Comparison of ENCODE assay signal across 23 cellular contexts in genomic region chr3:9867106-9867505, GRCh38. TPM values are rescaled to one million over a fixed set of nuclear protein-coding genes. Genes with fewer than 3 reads are reported as not detected.
DNase-seq lines count a peak whose midpoint lies in the region; ATAC-seq, FAIRE-seq and TF ChIP-seq lines count a peak whose summit lies in the region.
"Had no signal": no experiment of that assay in that cellular context is flagged by ENCODE, and none has a peak within 500 bp of the region (broad histone marks: within the 10 kb centered on the region; RNA-seq: fewer than 3 reads in every experiment).

No MANE protein-coding gene starts in this region.

- POLR2A ChIA-PET in RWPE1 (lab: Yijun Ruan, JAX; ENCODE audit: low non-redundant PET): no interaction called here

- CTCF ChIA-PET in RWPE1 (lab: Yijun Ruan, JAX): no interaction called here

- intact Hi-C loops in esophagus muscularis mucosa (cut with DNase I): no loop called here
- intact Hi-C loops in prostate gland (cut with DNase I): no loop called here
- intact Hi-C loops in tibial artery (cut with DNase I; ENCODE audit: low total_unique reads): no loop called here

- no peak for TF ChIP-seq CTCF in RWPE1 (conservative IDR thresholded peaks at IDR 0.05; ENCODE audit: low read depth)
- TF ChIP-seq CTCF in esophagus muscularis mucosa (IDR thresholded peaks at IDR 0.05): no peak
- no peak for TF ChIP-seq CTCF in prostate gland (IDR thresholded peaks at IDR 0.05)
- TF ChIP-seq CTCF in tibial artery (IDR thresholded peaks at IDR 0.05): no peak

- H3K27ac ChIP-seq in RWPE1: peak overlapping the region; percentile 56
- H3K27ac ChIP-seq in esophagus muscularis mucosa (replicated peaks in 1 of 4): peak overlapping the region; percentile 80 to 87 (median 86)
- H3K27ac ChIP-seq in prostate gland: peak overlapping the region; percentile 27 to 60
- peak overlapping the region; percentile 78 to 79 for H3K27ac ChIP-seq in tibial artery
- H3K27ac ChIP-seq: BLaER1 treated with 17β-estradiol and CSF1 and Interleukin-3, amounts not matched to agents 10 nM and 100 nM; HL-60 had no signal

- TF ChIP-seq EP300 in esophagus muscularis mucosa (IDR thresholded peaks at IDR 0.05): no peak

- no peaks in the 10 kb centered on the region for H3K27me3 ChIP-seq in esophagus muscularis mucosa
- H3K27me3 ChIP-seq in prostate gland (replicated peaks; ENCODE audit: insufficient read depth): no peaks in the 10 kb centered on the region
- no peaks in the 10 kb centered on the region for H3K27me3 ChIP-seq in tibial artery

- H3K36me3 ChIP-seq in esophagus muscularis mucosa: no peaks in the 10 kb centered on the region
- H3K36me3 ChIP-seq in prostate gland: no peaks in the 10 kb centered on the region
- no peaks in the 10 kb centered on the region for H3K36me3 ChIP-seq in tibial artery
- H3K36me3 ChIP-seq: BLaER1 treated with 17β-estradiol and CSF1 and Interleukin-3, amounts not matched to agents 10 nM and 100 nM had no signal

- no peak for FAIRE-seq in frontal cortex (lab: Jason Lieb, UNC)
- FAIRE-seq: A549, GM12891, GM18507, H1, HTR-8/SVneo had no signal

- H3K9me3 ChIP-seq in esophagus muscularis mucosa: no peaks in the 10 kb centered on the region
- no peaks in the 10 kb centered on the region for H3K9me3 ChIP-seq in prostate gland
- H3K9me3 ChIP-seq in tibial artery: no peaks in the 10 kb centered on the region
- H3K9me3 ChIP-seq: A549; BLaER1 treated with 17β-estradiol and CSF1 and Interleukin-3, amounts not matched to agents 10 nM and 100 nM had no signal

- DNase-seq in RWPE1 (ENCODE audit: low spot score) (no peak), esophagus muscularis mucosa (ENCODE audit: extremely low spot score) (no peak), prostate gland (ENCODE audit: low spot score) (no peak), tibial artery (no peak), mesenteric fat pad (ENCODE audit: low spot score) (no peak), frontal cortex (ENCODE audit: low spot score in 2 of 2) (no peak)
- DNase-seq: DMS 273 treated with DMSO at 0.1 percent for 48 hours, GDM1, NCI-H1105 treated with DMSO at 0.1 percent for 48 hours, NCI-H1694 treated with DMSO at 0.1 percent for 48 hours, NCI-H2107, NCI-H2227 treated with DMSO at 0.1 percent for 48 hours had no signal

- H3K4me3 ChIP-seq in esophagus muscularis mucosa (no peak overlapping the region), prostate gland (no peak overlapping the region), tibial artery (no peak overlapping the region)
- H3K4me3 ChIP-seq: A549; BLaER1 treated with 17β-estradiol and CSF1 and Interleukin-3, amounts not matched to agents 10 nM and 100 nM had no signal

- WGBS in esophagus muscularis mucosa: 96% methylated on average over 12 of the region's 12 CpGs
- 96% methylated on average over 12 of the region's 12 CpGs for WGBS in prostate gland

- peaks cover 19 to 52% (median 50%) of the 10 kb centered on the region in 4 donors for H3K4me1 ChIP-seq in esophagus muscularis mucosa
- H3K4me1 ChIP-seq in prostate gland (replicated peaks): no peaks in the 10 kb centered on the region
- peaks cover 0 to 49% (median 27%) of the 10 kb centered on the region in 4 donors for H3K4me1 ChIP-seq in tibial artery

- no peak for ATAC-seq in GM18907 (IDR thresholded peaks at IDR 0.05; ENCODE audit: unreplicated experiment)
- ATAC-seq: A549, Panc1, Right ventricle myocardium inferior had no signal

- TF ChIP-seq POLR2A in esophagus muscularis mucosa (IDR thresholded peaks at IDR 0.05; ENCODE audit: low read depth) (no peak), prostate gland (IDR thresholded peaks at IDR 0.05) (no peak)

RNA-seq across cellular contexts. Expression of gene CIDEC, which starts 12.9 kb away (rescaled TPM):
- total RNA-seq in esophagus muscularis mucosa (1 to 10 TPM in 2 of 4 donors, under 1 TPM in 2; 0.78 to 2.4 (median 1.0) TPM), prostate gland (1 to 10 TPM in 1 of 2 donors, not detected in 1; 3.5 TPM), mesenteric fat pad (880 TPM), frontal cortex (not detected)
- total RNA-seq: H1, LHCN-M2 had no signal

RNA-seq across cellular contexts. Expression of gene RPUSD3, which starts 23.3 kb away (rescaled TPM):
- total RNA-seq in esophagus muscularis mucosa (10 to 100 TPM; 33.0 to 48.1 (median 45.0) TPM), prostate gland (10 to 100 TPM; 40.9 to 44.6 TPM), mesenteric fat pad (25.6 TPM), frontal cortex (13.9 TPM)

RNA-seq across cellular contexts. Expression of gene JAGN1, which starts 23.3 kb away (rescaled TPM):
- 10 to 100 TPM; 17.9 to 39.8 (median 26.4) TPM for total RNA-seq in esophagus muscularis mucosa
- 10 to 100 TPM; 37.0 to 61.5 TPM for total RNA-seq in prostate gland
- total RNA-seq in mesenteric fat pad: 49.8 TPM
- total RNA-seq in frontal cortex: 15.9 TPM

RNA-seq across cellular contexts. Expression of gene IL17RE, which starts 35.5 kb away (rescaled TPM):
- total RNA-seq in esophagus muscularis mucosa (1 to 10 TPM in 3 of 4 donors, under 1 TPM in 1; 0.99 to 1.7 (median 1.2) TPM), prostate gland (10 to 100 TPM; 10.1 to 28.2 TPM), mesenteric fat pad (20.2 TPM), frontal cortex (under 0.01 TPM)

RNA-seq across cellular contexts. Expression of gene IL17RC, which starts 49.8 kb away (rescaled TPM):
- total RNA-seq in esophagus muscularis mucosa: 10 to 100 TPM; 40.3 to 60.4 (median 51.3) TPM
- 100 to 1,000 TPM in 1 of 2 donors, 10 to 100 TPM in 1; 80.7 to 152 TPM for total RNA-seq in prostate gland
- 28.8 TPM for total RNA-seq in mesenteric fat pad
- total RNA-seq in frontal cortex: 2.4 TPM

Comparison
In these comparisons a context has a peak if more than half of its experiments do, and no peak if none do; other contexts are left out.
1. RNA of gene CIDEC, which starts 12.9 kb away (total RNA-seq): 880 TPM in mesenteric fat pad (single experiment); 3.5 TPM in prostate gland, 0.78 to 2.4 TPM in esophagus muscularis mucosa and not detected in frontal cortex (single experiment); every median in the first group is over 100 times any median in the second.
2. Peak in every context shown above with its lines, with median percentiles within 50 percentile points of each other: H3K27ac ChIP-seq.